Comparison of ENCODE assay signal across 27 cellular contexts in the genomic region with DNA sequence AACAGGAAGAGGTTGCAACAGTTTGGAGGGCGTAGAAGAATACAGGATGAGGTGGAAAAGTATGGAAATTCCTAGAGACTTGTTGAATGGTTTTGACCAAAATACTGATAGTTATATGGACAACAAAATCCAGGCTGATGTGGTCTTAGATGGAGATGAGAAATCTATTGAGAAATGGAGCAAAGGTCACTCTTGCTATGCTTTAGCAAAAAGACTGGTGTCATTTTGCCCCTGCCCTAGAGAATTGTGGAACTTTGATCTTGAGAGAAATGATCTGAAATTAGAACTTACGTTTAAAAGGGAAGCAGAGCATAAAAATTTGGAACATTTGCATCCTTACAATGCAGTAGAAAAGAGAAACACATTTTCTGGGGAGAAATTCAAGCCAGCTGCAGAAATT.
"Had no signal": no experiment of that assay in that cellular context is flagged by ENCODE, and none has a peak within 500 bp of the region (broad histone marks: within the 10 kb centered on the region; RNA-seq: fewer than 3 reads in every experiment).

No MANE protein-coding gene starts in this region.

- FAIRE-seq: urothelium cell line had no signal

- H3K36me3 ChIP-seq: stomach, suprapubic skin, thoracic aorta, thyroid gland, tibial artery, tibial nerve, transverse colon, upper lobe of left lung, upper lobe of right lung, uterus, vagina had no signal

- H3K27me3 ChIP-seq: stomach, suprapubic skin, testis, thyroid gland, tibial artery, tibial nerve, transverse colon, upper lobe of left lung, upper lobe of right lung, uterus, vagina had no signal

- H3K9me3 ChIP-seq: testis, thoracic aorta, thyroid gland, tibial artery, transverse colon, upper lobe of right lung, uterus, vagina had no signal

- ATAC-seq: stimulated activated effector memory CD8-positive, alpha-beta T cell treated with anti-CD3 and anti-CD28 coated beads, Interleukin-12 subunit alpha, Interleukin-12 subunit beta, amount 100 ng/mL, for 72 hours; stimulated activated memory B cell treated with anti-CD40 and anti-IgM and Interleukin-4, amounts not matched to agents 10 μg/mL and 1 μg/mL and 100 μg/mL, for 72 hours; stimulated activated naive CD8-positive, alpha-beta T cell treated with anti-CD3 and anti-CD28 coated beads, Interleukin-15, amount 100 ng/mL, for 72 hours; stimulated activated naive CD8-positive, alpha-beta T cell treated with anti-CD3 and anti-CD28 coated beads, Interleukin-15, Interleukin-2, amounts not matched to agents 100 U/mL and 50 U/mL, for 24 hours; upper lobe of right lung had no signal

- H3K4me3 ChIP-seq: stomach, suprapubic skin, testis, thoracic aorta, thyroid gland, tibial artery, tibial nerve, transverse colon, upper lobe of left lung, upper lobe of right lung, uterus, vagina had no signal

- DNase-seq: stimulated activated CD4-positive, alpha-beta T cell treated with anti-CD3 and anti-CD28 coated beads, Interleukin-2, amount 100 ng/mL, for 48 hours; stimulated activated CD4-positive, alpha-beta T cell treated with anti-CD3 and anti-CD28 coated beads, Interleukin-4, amount 100 ng/mL, for 1 hour; stimulated activated CD4-positive, alpha-beta T cell treated with anti-CD3 and anti-CD28 coated beads, Interleukin-4, amount 100 ng/mL, for 24 hours; stimulated activated CD4-positive, alpha-beta T cell treated with anti-CD3 and anti-CD28 coated beads, Interleukin-4, amount 100 ng/mL, for 4 hours; stimulated activated CD8-positive, alpha-beta memory T cell treated with anti-CD3 and anti-CD28 coated beads, Interleukin-4, amount 100 ng/mL, for 48 hours; stimulated activated naive B cell treated with anti-CD40 and anti-IgM and Interleukin-4, amounts not matched to agents 10 μg/mL and 1 μg/mL and 100 μg/mL, for 72 hours; stimulated activated naive CD4-positive, alpha-beta T cell; stimulated activated naive CD4-positive, alpha-beta T cell treated with Interleukin-2 at 50 U/mL for 16 hours; stimulated activated naive CD8-positive, alpha-beta T cell treated with anti-CD3 and anti-CD28 coated beads, Interleukin-15, amount 100 ng/mL, for 72 hours; stimulated activated naive CD8-positive, alpha-beta T cell treated with anti-CD3 and anti-CD28 coated beads, Interleukin-15, Interleukin-2, amounts not matched to agents 100 U/mL and 50 U/mL, for 24 hours; stomach; substantia nigra; testis; thyroid gland; tibial artery; transverse colon; trophoblast cell; upper lobe of left lung; upper lobe of right lung; uterus had no signal

- H3K27ac ChIP-seq: stomach, suprapubic skin, testis, thoracic aorta, thyroid gland, tibial artery, tibial nerve, transverse colon, upper lobe of left lung, upper lobe of right lung, uterus, vagina had no signal

- H3K4me1 ChIP-seq: stomach, suprapubic skin, testis, thyroid gland, tibial artery, tibial nerve, transverse colon, upper lobe of left lung, upper lobe of right lung, uterus, vagina had no signal
